28 cellular contexts compared by ENCODE assay signal in genomic region chr2:175304541-175304940, GRCh38.
"Had no signal": no experiment of that assay in that cellular context is flagged by ENCODE, and none has a peak within 500 bp of the region (broad histone marks: within the 10 kb centered on the region; RNA-seq: fewer than 3 reads in every experiment).

No MANE protein-coding gene starts in this region.

- H3K27me3 ChIP-seq: colonic mucosa, gastrocnemius medialis, gastroesophageal sphincter had no signal

- H3K9me3 ChIP-seq: colonic mucosa, esophagus muscularis mucosa, esophagus squamous epithelium, gastrocnemius medialis, gastroesophageal sphincter, heart left ventricle, heart right ventricle had no signal

- H3K4me3 ChIP-seq: colonic mucosa, coronary artery, dorsolateral prefrontal cortex, esophagus muscularis mucosa, esophagus squamous epithelium, gastrocnemius medialis, gastroesophageal sphincter, heart left ventricle, heart right ventricle had no signal

- H3K27ac ChIP-seq: colonic mucosa, coronary artery, dorsolateral prefrontal cortex, epithelial cell of prostate, esophagus muscularis mucosa, esophagus squamous epithelium, foreskin keratinocyte, gastrocnemius medialis, gastroesophageal sphincter, heart left ventricle, heart right ventricle had no signal

- H3K4me1 ChIP-seq: colonic mucosa, esophagus muscularis mucosa, esophagus squamous epithelium, foreskin keratinocyte, gastrocnemius medialis, gastroesophageal sphincter, heart left ventricle, heart right ventricle had no signal

- ATAC-seq: effector memory CD8-positive, alpha-beta T cell; esophagus mucosa; foreskin keratinocyte; gastrocnemius medialis; gastroesophageal sphincter; heart left ventricle; heart right ventricle had no signal

- H3K36me3 ChIP-seq: colonic mucosa, esophagus muscularis mucosa, esophagus squamous epithelium, gastrocnemius medialis, gastroesophageal sphincter, heart left ventricle, heart right ventricle had no signal

- DNase-seq: colonic mucosa; cortex of kidney; dermis blood vessel endothelial cell; dorsolateral prefrontal cortex; effector CD4-positive, alpha-beta T cell; effector CD8-positive, alpha-beta T cell; effector memory CD4-positive, alpha-beta T cell; effector memory CD8-positive, alpha-beta T cell; endodermal cell; erythroblast; esophagus squamous epithelium; foreskin fibroblast; foreskin keratinocyte; foreskin melanocyte; gastrocnemius medialis; glutamatergic neuron; head of caudate nucleus; heart left ventricle; heart right ventricle had no signal

- FAIRE-seq: colon, endometrium, endothelial cell of umbilical vein, frontal cortex had no signal
